ENCODE assay signal across 6 cellular contexts in the genomic region with DNA sequence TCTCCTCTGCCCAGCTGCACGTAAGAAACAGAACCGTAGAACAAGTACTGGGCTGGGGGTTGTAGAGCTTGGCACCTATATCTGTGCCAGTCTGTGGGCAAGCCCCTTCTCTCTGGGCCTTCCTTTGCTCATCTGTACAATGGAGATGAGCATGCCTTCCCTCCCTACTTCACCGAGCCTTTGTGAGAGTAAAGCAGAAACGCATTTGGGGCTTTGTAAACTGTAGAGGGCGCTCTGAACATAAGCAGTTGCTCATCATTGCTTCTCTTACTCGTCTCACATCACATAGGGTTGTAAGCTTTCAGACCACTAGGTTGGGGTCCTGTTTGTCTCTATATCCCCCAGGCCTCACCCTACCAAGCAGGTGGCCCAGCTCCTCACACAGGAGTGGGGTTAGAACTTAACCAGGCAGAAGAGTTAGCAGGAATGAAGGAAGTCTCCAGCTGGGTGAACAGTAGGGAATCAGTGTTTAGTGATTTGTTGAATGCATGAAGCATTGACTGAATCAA. TPM values are rescaled to one million over a fixed set of nuclear protein-coding genes. Genes with fewer than 3 reads are reported as not detected.
A peak's percentile ranks its signal among the peaks of the same experiment; 100 is the strongest.
DNase-seq lines count a peak whose midpoint lies in the region; ATAC-seq and TF ChIP-seq lines count a peak whose summit lies in the region.

No MANE protein-coding gene starts in this region.

- H3K36me3 Mint-ChIP-seq in CD4-positive, alpha-beta T cell (ENCODE audit: low read depth): no peaks in the 10 kb centered on the region
- H3K36me3 Mint-ChIP-seq in T-helper 2 cell treated with Interferon-gamma antibody and Interleukin-4, amounts not matched to agents 5 μg/mL and 100 μg/mL, for 36 hours (ENCODE audit: low read depth): no peaks in the 10 kb centered on the region

- ATAC-seq in CD4-positive, alpha-beta T cell (ENCODE audit: poor library complexity): peak; percentile 45
- no peak for ATAC-seq in GM19463 (IDR thresholded peaks at IDR 0.05; ENCODE audit: unreplicated experiment)
- ATAC-seq in GM19324 (IDR thresholded peaks at IDR 0.05; ENCODE audit: low FRiP score, unreplicated experiment): no peak

- no peak overlapping the region for H3K27ac ChIP-seq in CD4-positive, alpha-beta T cell (ENCODE audit: low read depth, low read length)

- no peaks in the 10 kb centered on the region for H3K9me3 Mint-ChIP-seq in CD4-positive, alpha-beta T cell
- H3K9me3 Mint-ChIP-seq in T-helper 2 cell treated with Interferon-gamma antibody and Interleukin-4, amounts not matched to agents 5 μg/mL and 100 μg/mL, for 36 hours: no peaks in the 10 kb centered on the region

- H3K27me3 ChIP-seq in CD4-positive, alpha-beta T cell (ENCODE audit: control insufficient read depth, insufficient read depth, low read length): peaks cover 13% of the 10 kb centered on the region

- peak; percentile 33 for TF ChIP-seq CTCF in CD4-positive, alpha-beta T cell (IDR thresholded peaks at IDR 0.05)

- no peak overlapping the region for H3K4me3 Mint-ChIP-seq in CD4-positive, alpha-beta T cell
- H3K4me3 Mint-ChIP-seq in T-helper 2 cell treated with Interferon-gamma antibody and Interleukin-4, amounts not matched to agents 5 μg/mL and 100 μg/mL, for 36 hours: no peak overlapping the region

- POLR2A ChIA-PET in CD4-positive, alpha-beta T cell (lab: Charles Lee): interaction anchor here (1.5 to 1.6 kb wide), 2 partner anchors 21 to 35 kb away, joined by 3 to 5 read pairs; no protein-coding TSS in a partner anchor

- H3K9me3 ChIP-seq in CD4-positive, alpha-beta T cell (ENCODE audit: control insufficient read depth, low read length): no peaks in the 10 kb centered on the region

- H3K27ac Mint-ChIP-seq in CD4-positive, alpha-beta T cell: no peak overlapping the region
- H3K27ac Mint-ChIP-seq in T-helper 2 cell treated with Interferon-gamma antibody and Interleukin-4, amounts not matched to agents 5 μg/mL and 100 μg/mL, for 36 hours: no peak overlapping the region

- intact Hi-C loops in CD4-positive, alpha-beta T cell (cut with DNase I, micrococcal nuclease): loop anchor here in 1 of 2 experiments (5.0 kb wide), 2 partner anchors 157 to 182 kb away; a partner anchor contains a TSS

- peak in 2 of 10 experiments; percentile 22 to 23 for DNase-seq in CD4-positive, alpha-beta T cell
- DNase-seq in HuH-7 (ENCODE audit: low spot score) (peak; percentile 89), iPS-NIHi11 (ENCODE audit: low spot score) (peak; percentile 64)
- peak; percentile 22 for DNase-seq in T-helper 2 cell treated with Interferon-gamma antibody and Interleukin-4, amounts not matched to agents 5 μg/mL and 100 μg/mL, for 36 hours (ENCODE audit: low spot score)

- CTCF ChIA-PET in CD4-positive, alpha-beta T cell (lab: Charles Lee): interaction anchor here (0.6 to 1.7 kb wide), 9 partner anchors 8 to 158 kb away, joined by 3 to 6 read pairs (median 4); a partner anchor contains a TSS

- H3K27me3 Mint-ChIP-seq in CD4-positive, alpha-beta T cell: peaks cover 39% of the 10 kb centered on the region
- H3K27me3 Mint-ChIP-seq in T-helper 2 cell treated with Interferon-gamma antibody and Interleukin-4, amounts not matched to agents 5 μg/mL and 100 μg/mL, for 36 hours (ENCODE audit: low read depth): peaks cover 39% of the 10 kb centered on the region

- peaks cover 13% of the 10 kb centered on the region for H3K4me1 Mint-ChIP-seq in CD4-positive, alpha-beta T cell (ENCODE audit: low read depth)
- H3K4me1 Mint-ChIP-seq in T-helper 2 cell treated with Interferon-gamma antibody and Interleukin-4, amounts not matched to agents 5 μg/mL and 100 μg/mL, for 36 hours (ENCODE audit: low read depth): peaks cover 10% of the 10 kb centered on the region

RNA-seq across cellular contexts. Expression of a gene that starts 15.1 kb away (rescaled TPM):
- under 1 TPM; 0.33 to 0.53 TPM for total RNA-seq in CD4-positive, alpha-beta T cell

RNA-seq across cellular contexts. Expression of a gene that starts 19.8 kb away (rescaled TPM):
- total RNA-seq in CD4-positive, alpha-beta T cell: 10 to 100 TPM in 1 of 2 experiments, 1 to 10 TPM in 1; 8.7 to 10.1 TPM

RNA-seq across cellular contexts. Expression of a gene that starts 35.6 kb away (rescaled TPM):
- total RNA-seq in CD4-positive, alpha-beta T cell: 10 to 100 TPM; 53.4 to 55.7 TPM

RNA-seq across cellular contexts. Expression of a gene that starts 50.9 kb away (rescaled TPM):
- total RNA-seq in CD4-positive, alpha-beta T cell: not detected

RNA-seq across cellular contexts. Expression of a gene that starts 59.0 kb away (rescaled TPM):
- 1 to 10 TPM; 2.3 to 2.4 TPM for total RNA-seq in CD4-positive, alpha-beta T cell
